28 cellular contexts compared by ENCODE assay signal in genomic region chr3:82520846-82521245, GRCh38.
"Had no signal": no experiment of that assay in that cellular context is flagged by ENCODE, and none has a peak within 500 bp of the region (broad histone marks: within the 10 kb centered on the region; RNA-seq: fewer than 3 reads in every experiment).

No MANE protein-coding gene starts in this region.

- H3K27ac ChIP-seq: left lung, lower lobe of right lung, pancreas, prostate gland, skin epidermis, stomach, testis, thyroid gland, transverse colon, upper lobe of left lung had no signal

- DNase-seq: immature natural killer cell; kidney; left colon; left lung; lower lobe of right lung; mammary epithelial cell; mesenchymal stem cell; naive thymus-derived CD8-positive, alpha-beta T cell; nucleus accumbens; pancreas; posterior cingulate gyrus; retina; right cardiac atrium; stimulated activated CD4-positive, alpha-beta T cell treated with anti-CD3 and anti-CD28 coated beads, Interleukin-12 subunit alpha, Interleukin-12 subunit beta, amount 100 ng/mL, for 4 hours; stimulated activated CD4-positive, alpha-beta T cell treated with anti-CD3 and anti-CD28 coated beads, Interleukin-15, amount 100 ng/mL, for 24 hours; stimulated activated CD4-positive, alpha-beta T cell treated with anti-CD3 and anti-CD28 coated beads, Interleukin-2, amount 100 ng/mL, for 24 hours; stimulated activated CD4-positive, alpha-beta T cell treated with anti-CD3 and anti-CD28 coated beads, Interleukin-4, amount 100 ng/mL, for 1 hour; stimulated activated naive B cell treated with anti-CD40 and anti-IgM and Interleukin-4, amounts not matched to agents 10 μg/mL and 1 μg/mL and 100 μg/mL, for 72 hours; stimulated activated naive CD8-positive, alpha-beta T cell treated with anti-CD3 and anti-CD28 coated beads, Interleukin-15, Interleukin-2, amounts not matched to agents 100 U/mL and 50 U/mL, for 24 hours; stomach; testis; thyroid gland; transverse colon; upper lobe of left lung had no signal

- H3K27me3 ChIP-seq: left lung, pancreas, stomach, testis, thyroid gland, transverse colon, upper lobe of left lung had no signal

- H3K4me3 ChIP-seq: left lung, lower lobe of right lung, pancreas, prostate gland, skin epidermis, stomach, testis, thyroid gland, transverse colon, upper lobe of left lung had no signal

- H3K4me1 ChIP-seq: left lung, lower lobe of right lung, pancreas, prostate gland, stomach, testis, thyroid gland, transverse colon, upper lobe of left lung had no signal

- ATAC-seq: left colon; left lung; lower lobe of right lung; naive thymus-derived CD8-positive, alpha-beta T cell; pancreas; right cardiac atrium; sciatic nerve; stimulated activated naive B cell treated with anti-CD40 and anti-IgM and Interleukin-4, amounts not matched to agents 10 μg/mL and 1 μg/mL and 100 μg/mL, for 72 hours; stimulated activated naive CD8-positive, alpha-beta T cell treated with anti-CD3 and anti-CD28 coated beads, Interleukin-15, Interleukin-2, amounts not matched to agents 100 U/mL and 50 U/mL, for 24 hours had no signal

- H3K9me3 ChIP-seq: lower lobe of right lung, pancreas, prostate gland, stomach, testis, thyroid gland, transverse colon, upper lobe of left lung had no signal

- FAIRE-seq: islet of Langerhans, kidney, pancreas had no signal

- H3K36me3 ChIP-seq: left lung, lower lobe of right lung, pancreas, prostate gland, stomach, thyroid gland, transverse colon, upper lobe of left lung had no signal
